Comparison of ENCODE assay signal across 14 cellular contexts in the genomic region with DNA sequence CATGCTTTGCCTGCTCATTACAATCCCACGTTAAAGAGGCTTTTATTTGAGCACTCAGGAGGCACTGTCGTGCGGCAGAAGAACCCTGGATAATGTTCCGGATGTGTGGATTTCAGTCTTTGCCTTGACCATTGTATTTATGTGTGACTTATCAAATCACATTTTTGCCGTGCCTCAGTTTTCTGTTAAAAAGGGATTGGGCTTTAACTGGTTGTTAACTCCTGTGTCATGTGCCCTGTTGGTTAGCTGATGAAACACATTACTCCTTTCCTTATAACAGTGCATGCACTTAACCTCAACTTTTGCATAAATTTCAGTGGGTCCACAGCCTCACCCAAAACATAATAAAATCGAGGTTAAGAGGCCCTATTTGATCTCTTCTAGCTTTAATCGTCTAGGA.
DNase-seq lines count a peak whose midpoint lies in the region; ATAC-seq and TF ChIP-seq lines count a peak whose summit lies in the region.
"Had no signal": no experiment of that assay in that cellular context is flagged by ENCODE, and none has a peak within 500 bp of the region (broad histone marks: within the 10 kb centered on the region; RNA-seq: fewer than 3 reads in every experiment).

No MANE protein-coding gene starts in this region.

- no peaks in the 10 kb centered on the region for H3K36me3 ChIP-seq in OCI-LY1 (ENCODE audit: insufficient read depth, low read length)
- H3K36me3 ChIP-seq: vagina had no signal

- DNase-seq in NCI-H446 (lab: John Stamatoyannopoulos, UW): no peak
- no peak for DNase-seq in activated gamma-delta T cell (lab: John Stamatoyannopoulos, UW)
- DNase-seq: amniotic stem cell, dorsolateral prefrontal cortex, H9, NCI-H524, posterior cingulate gyrus had no signal

- H3K4me3 ChIP-seq in OCI-LY1 (ENCODE audit: low read depth, low read length, poor library complexity, severe bottlenecking): no peak overlapping the region
- H3K4me3 ChIP-seq: dorsolateral prefrontal cortex, vagina had no signal

- no peaks in the 10 kb centered on the region for H3K79me2 ChIP-seq in OCI-LY1 (ENCODE audit: insufficient read depth, low read length)

- H3K9me2 ChIP-seq in OCI-LY1 (ENCODE audit: low read depth, low read length): no peaks in the 10 kb centered on the region

- H3K27ac ChIP-seq in OCI-LY1 (ENCODE audit: low read depth, low read length, poor library complexity, severe bottlenecking): no peak overlapping the region
- H3K27ac ChIP-seq: dorsolateral prefrontal cortex, vagina had no signal

- H3F3A ChIP-seq in OCI-LY1 (ENCODE audit: insufficient read depth, low read length): no peaks in the 10 kb centered on the region

- ATAC-seq in GM18499 (IDR thresholded peaks at IDR 0.05; ENCODE audit: insufficient read depth, unreplicated experiment) (peak; percentile 50), GM19467 (IDR thresholded peaks at IDR 0.05; ENCODE audit: unreplicated experiment) (peak; percentile 61), HG02885 (IDR thresholded peaks at IDR 0.05; ENCODE audit: poor library complexity, unreplicated experiment) (peak; percentile 80), HG03565 (IDR thresholded peaks at IDR 0.05; ENCODE audit: unreplicated experiment) (no peak), HG03196 (IDR thresholded peaks at IDR 0.05; ENCODE audit: unreplicated experiment) (no peak)

- H3K4me2 ChIP-seq in OCI-LY1 (ENCODE audit: low read length): 0 out of 2 replicates have a peak overlapping the region, but pooled peaks have one; percentile 9

- H4K20me1 ChIP-seq in OCI-LY1 (ENCODE audit: insufficient read depth, low read length): no peaks in the 10 kb centered on the region

- H3K4me1 ChIP-seq in OCI-LY1 (ENCODE audit: insufficient read depth, low read length, severe bottlenecking): peaks cover 9% of the 10 kb centered on the region
- H3K4me1 ChIP-seq: vagina had no signal

- no peaks in the 10 kb centered on the region for H3K27me3 ChIP-seq in OCI-LY1 (ENCODE audit: insufficient read depth, low read length)
- H3K27me3 ChIP-seq: dorsolateral prefrontal cortex, vagina had no signal

- no peak for TF ChIP-seq CTCF in OCI-LY1 (IDR thresholded peaks at IDR 0.05; ENCODE audit: low read length)

- H2AFZ ChIP-seq in OCI-LY1 (ENCODE audit: low read length): no peak overlapping the region

- no peaks in the 10 kb centered on the region for H3K9me3 ChIP-seq in OCI-LY1 (ENCODE audit: low read length)
- H3K9me3 ChIP-seq: vagina had no signal

- H3K9ac ChIP-seq in OCI-LY1 (ENCODE audit: low read length): no peak overlapping the region

Comparison
In these comparisons a context has a peak if more than half of its experiments do, and no peak if none do; other contexts are left out.
1. ATAC-seq: peak in GM18499 (single experiment), GM19467 (single experiment) and HG02885 (single experiment); none in HG03565 (single experiment) and HG03196 (single experiment).